In the genomic region with DNA sequence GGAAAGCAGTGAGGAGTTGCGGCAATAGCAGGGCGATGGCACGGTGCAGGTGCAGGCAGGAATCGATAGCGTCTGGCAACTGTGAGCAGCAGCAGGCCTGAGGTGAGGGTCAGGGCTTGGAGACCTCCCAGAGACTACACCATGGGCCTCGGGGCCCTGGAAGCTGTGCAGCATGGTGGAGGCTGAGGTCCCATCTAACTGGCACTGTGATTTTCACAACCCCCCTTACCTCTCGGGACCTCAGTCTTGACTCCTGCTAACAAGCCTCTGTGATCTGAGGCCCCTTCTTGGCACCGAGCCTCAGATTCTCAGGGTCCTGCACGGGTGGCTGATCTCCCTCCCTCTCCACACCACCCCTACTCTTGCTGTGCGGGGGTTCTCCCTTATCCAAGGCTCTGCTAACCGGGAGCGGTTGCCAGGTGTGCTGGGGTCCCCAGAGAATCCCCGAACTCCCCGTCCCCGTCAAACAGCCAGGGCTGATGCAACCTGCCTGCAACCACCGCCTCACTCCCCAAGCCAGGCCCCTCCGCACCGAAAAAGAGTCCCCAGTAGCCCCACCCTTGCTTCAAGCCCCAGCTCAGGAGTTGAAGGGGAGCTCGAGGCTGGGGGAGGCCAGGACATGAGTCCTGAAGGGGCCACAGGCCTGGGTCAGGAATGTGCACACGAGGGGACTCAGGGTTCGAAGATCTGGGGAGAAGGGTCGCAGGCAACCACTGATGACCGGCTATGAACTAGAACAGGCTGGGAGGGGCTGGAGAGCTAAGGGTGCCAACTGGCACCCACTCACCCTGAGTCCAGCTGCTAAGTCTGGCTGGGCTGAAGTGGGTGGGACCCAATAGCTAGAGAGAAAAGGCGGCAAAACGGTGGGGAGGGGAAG, we compare ENCODE assay signal across 14 cellular contexts. TPM values are rescaled to one million over a fixed set of nuclear protein-coding genes. Genes with fewer than 3 reads are reported as not detected.
DNase-seq lines count a peak whose midpoint lies in the region; ATAC-seq and TF ChIP-seq lines count a peak whose summit lies in the region.
"Had no signal": no experiment of that assay in that cellular context is flagged by ENCODE, and none has a peak within 500 bp of the region (broad histone marks: within the 10 kb centered on the region; RNA-seq: fewer than 3 reads in every experiment).

No MANE protein-coding gene starts in this region.

- DNase-seq in natural killer cell treated with Interleukin-12 subunit alpha and Interleukin-12 subunit beta and Interleukin-15 and Interleukin-18, amount 100 ng/mL, for 72 hours (ENCODE audit: low spot score) = peak; percentile 62
- no peak for DNase-seq in natural killer cell
- peak; percentile 68 to 89 for DNase-seq in erythroblast (lab: John Stamatoyannopoulos, UW)
- peak in 1 of 2 donors; percentile 51 for DNase-seq in stimulated activated naive CD8-positive, alpha-beta T cell treated with anti-CD3 and anti-CD28 coated beads, Interleukin-15, amount 100 ng/mL, for 72 hours
- no peak for DNase-seq in DMS53 (lab: John Stamatoyannopoulos, UW)
- no peak for DNase-seq in stimulated activated CD4-positive, alpha-beta T cell treated with anti-CD3 and anti-CD28 coated beads, Interleukin-2, amount 100 ng/mL, for 24 hours
- DNase-seq in ureter (ENCODE audit: low spot score) = no peak
- DNase-seq: CD4-positive, CD25-positive, alpha-beta regulatory T cell; foreskin keratinocyte; NCI-H1105 treated with DMSO at 0.1 percent for 48 hours; stimulated activated CD4-positive, alpha-beta T cell treated with anti-CD3 and anti-CD28 coated beads, Interleukin-4, amount 100 ng/mL, for 4 hours had no signal

- no peak for ATAC-seq in natural killer cell treated with Interleukin-12 subunit alpha and Interleukin-12 subunit beta and Interleukin-15 and Interleukin-18, amount 100 ng/mL, for 72 hours
- ATAC-seq in natural killer cell = no peak
- ATAC-seq in stimulated activated naive CD8-positive, alpha-beta T cell treated with anti-CD3 and anti-CD28 coated beads, Interleukin-15, amount 100 ng/mL, for 72 hours = no peak
- ATAC-seq: foreskin keratinocyte had no signal

- H3K9me2 ChIP-seq in OCI-LY1 (ENCODE audit: low read depth, low read length) = no peaks in the 10 kb centered on the region

- H3K4me1 ChIP-seq in OCI-LY1 (ENCODE audit: insufficient read depth, low read length, severe bottlenecking) = peaks cover 94% of the 10 kb centered on the region
- H3K4me1 ChIP-seq: foreskin keratinocyte had no signal

- peak overlapping the region; percentile 61 for H3K4me2 ChIP-seq in OCI-LY1 (ENCODE audit: low read length)

- no peak overlapping the region for H3K27ac Mint-ChIP-seq in natural killer cell treated with Interleukin-12 subunit alpha and Interleukin-12 subunit beta and Interleukin-15 and Interleukin-18, amount 100 ng/mL, for 72 hours
- H3K27ac Mint-ChIP-seq in natural killer cell = no peak overlapping the region
- peak overlapping the region; percentile 96 to 98 for H3K27ac Mint-ChIP-seq in stimulated activated naive CD8-positive, alpha-beta T cell treated with anti-CD3 and anti-CD28 coated beads, Interleukin-15, amount 100 ng/mL, for 72 hours

- no peaks in the 10 kb centered on the region for H3K27me3 Mint-ChIP-seq in natural killer cell treated with Interleukin-12 subunit alpha and Interleukin-12 subunit beta and Interleukin-15 and Interleukin-18, amount 100 ng/mL, for 72 hours
- H3K27me3 Mint-ChIP-seq in natural killer cell (ENCODE audit: low read depth in 2 of 2) = no peaks in the 10 kb centered on the region
- no peaks in the 10 kb centered on the region for H3K27me3 Mint-ChIP-seq in stimulated activated naive CD8-positive, alpha-beta T cell treated with anti-CD3 and anti-CD28 coated beads, Interleukin-15, amount 100 ng/mL, for 72 hours

- no peaks in the 10 kb centered on the region for H4K20me1 ChIP-seq in OCI-LY1 (ENCODE audit: insufficient read depth, low read length)

- H3K4me3 ChIP-seq in OCI-LY1 (ENCODE audit: low read depth, low read length, poor library complexity, severe bottlenecking) = peak overlapping the region; percentile 51
- H3K4me3 ChIP-seq: ovary had no signal

- no peaks in the 10 kb centered on the region for H3K9me3 ChIP-seq in OCI-LY1 (ENCODE audit: low read length)
- H3K9me3 ChIP-seq: ovary had no signal

- no peak for TF ChIP-seq POLR2A in erythroblast (IDR thresholded peaks at IDR 0.05; ENCODE audit: low read length)

- peak overlapping the region; percentile 59 for H3K9ac ChIP-seq in OCI-LY1 (ENCODE audit: low read length)

- peak overlapping the region; percentile 99 for H3K27ac ChIP-seq in OCI-LY1 (ENCODE audit: low read depth, low read length, poor library complexity, severe bottlenecking)
- H3K27ac ChIP-seq: foreskin keratinocyte, ovary had no signal

- H3K4me3 Mint-ChIP-seq in natural killer cell treated with Interleukin-12 subunit alpha and Interleukin-12 subunit beta and Interleukin-15 and Interleukin-18, amount 100 ng/mL, for 72 hours = no peak overlapping the region
- no peak overlapping the region for H3K4me3 Mint-ChIP-seq in natural killer cell
- H3K4me3 Mint-ChIP-seq in stimulated activated naive CD8-positive, alpha-beta T cell treated with anti-CD3 and anti-CD28 coated beads, Interleukin-15, amount 100 ng/mL, for 72 hours = peak overlapping the region; percentile 49 to 70

- H3K27me3 ChIP-seq in OCI-LY1 (ENCODE audit: insufficient read depth, low read length) = no peaks in the 10 kb centered on the region
- H3K27me3 ChIP-seq: foreskin keratinocyte, ovary had no signal

- H3F3A ChIP-seq in OCI-LY1 (ENCODE audit: insufficient read depth, low read length) = 0 out of 2 replicates have a peak, but pooled peaks cover 3% of the 10 kb centered on the region

- H3K4me1 Mint-ChIP-seq in natural killer cell treated with Interleukin-12 subunit alpha and Interleukin-12 subunit beta and Interleukin-15 and Interleukin-18, amount 100 ng/mL, for 72 hours (ENCODE audit: low read depth in 2 of 2) = peaks cover 45 to 50% of the 10 kb centered on the region in 2 donors
- H3K4me1 Mint-ChIP-seq in natural killer cell = peaks cover 28 to 45% of the 10 kb centered on the region in 2 donors
- peaks cover 87% of the 10 kb centered on the region for H3K4me1 Mint-ChIP-seq in stimulated activated naive CD8-positive, alpha-beta T cell treated with anti-CD3 and anti-CD28 coated beads, Interleukin-15, amount 100 ng/mL, for 72 hours

- intact Hi-C loops in natural killer cell (cut with micrococcal nuclease) = no loop called here

- no peak overlapping the region for H2AFZ ChIP-seq in OCI-LY1 (ENCODE audit: low read length)

- no peak for TF ChIP-seq CTCF in natural killer cell (IDR thresholded peaks at IDR 0.05)
- no peak for TF ChIP-seq CTCF in OCI-LY1 (IDR thresholded peaks at IDR 0.05; ENCODE audit: low read length)

- H3K79me2 ChIP-seq in OCI-LY1 (ENCODE audit: insufficient read depth, low read length) = peaks cover 44% of the 10 kb centered on the region

- no peaks in the 10 kb centered on the region for H3K9me3 Mint-ChIP-seq in natural killer cell treated with Interleukin-12 subunit alpha and Interleukin-12 subunit beta and Interleukin-15 and Interleukin-18, amount 100 ng/mL, for 72 hours
- H3K9me3 Mint-ChIP-seq in natural killer cell = no peaks in the 10 kb centered on the region
- no peaks in the 10 kb centered on the region for H3K9me3 Mint-ChIP-seq in stimulated activated naive CD8-positive, alpha-beta T cell treated with anti-CD3 and anti-CD28 coated beads, Interleukin-15, amount 100 ng/mL, for 72 hours

- H3K36me3 Mint-ChIP-seq in natural killer cell treated with Interleukin-12 subunit alpha and Interleukin-12 subunit beta and Interleukin-15 and Interleukin-18, amount 100 ng/mL, for 72 hours = peaks cover 22% of the 10 kb centered on the region
- H3K36me3 Mint-ChIP-seq in natural killer cell = no peaks in the 10 kb centered on the region

- peaks cover 56% of the 10 kb centered on the region for H3K36me3 ChIP-seq in OCI-LY1 (ENCODE audit: insufficient read depth, low read length)
- H3K36me3 ChIP-seq: ovary had no signal

RNA-seq across cellular contexts. Expression of a gene that starts 4.8 kb away (rescaled TPM):
- total RNA-seq in natural killer cell treated with Interleukin-12 subunit alpha and Interleukin-12 subunit beta and Interleukin-15 and Interleukin-18, amount 100 ng/mL, for 72 hours = 10 to 100 TPM; 12.1 to 12.4 TPM
- total RNA-seq in natural killer cell (10 to 100 TPM; 11.7 to 15.4 (median 14.2) TPM), ureter (35.5 TPM)

RNA-seq across cellular contexts. Expression of a gene that starts 5.1 kb away (rescaled TPM):
- total RNA-seq in natural killer cell treated with Interleukin-12 subunit alpha and Interleukin-12 subunit beta and Interleukin-15 and Interleukin-18, amount 100 ng/mL, for 72 hours = 100 to 1,000 TPM; 109 to 187 TPM
- 10 to 100 TPM; 34.2 to 57.4 (median 40.9) TPM for total RNA-seq in natural killer cell
- total RNA-seq in ureter = 42.7 TPM

RNA-seq across cellular contexts. Expression of a gene that starts 27.6 kb away (rescaled TPM):
- 10 to 100 TPM in 1 of 2 donors, 1 to 10 TPM in 1; 2.4 to 15.1 TPM for total RNA-seq in natural killer cell treated with Interleukin-12 subunit alpha and Interleukin-12 subunit beta and Interleukin-15 and Interleukin-18, amount 100 ng/mL, for 72 hours
- total RNA-seq in natural killer cell = 1 to 10 TPM; 3.0 to 3.8 (median 3.4) TPM
- 1.9 TPM for total RNA-seq in ureter
- total RNA-seq: temporal lobe had no signal

RNA-seq across cellular contexts. Expression of a gene that starts 36.7 kb away (rescaled TPM):
- not detected for total RNA-seq in natural killer cell treated with Interleukin-12 subunit alpha and Interleukin-12 subunit beta and Interleukin-15 and Interleukin-18, amount 100 ng/mL, for 72 hours
- total RNA-seq in natural killer cell = under 1 TPM in 2 of 3 donors, not detected in 1; 0.40 to 0.75 TPM
- total RNA-seq in ureter = 0.70 TPM
- total RNA-seq: CD4-positive, CD25-positive, alpha-beta regulatory T cell; foreskin keratinocyte had no signal

RNA-seq across cellular contexts. Expression of a gene that starts 46.7 kb away (rescaled TPM):
- 10 to 100 TPM; 26.0 to 34.0 TPM for total RNA-seq in natural killer cell treated with Interleukin-12 subunit alpha and Interleukin-12 subunit beta and Interleukin-15 and Interleukin-18, amount 100 ng/mL, for 72 hours
- 10 to 100 TPM; 45.8 to 59.7 (median 54.4) TPM for total RNA-seq in natural killer cell
- total RNA-seq in ureter = 30.4 TPM

Comparison
In these comparisons a context has a peak if more than half of its experiments do, and no peak if none do; other contexts are left out.
1. DNase-seq: peak in natural killer cell treated with Interleukin-12 subunit alpha and Interleukin-12 subunit beta and Interleukin-15 and Interleukin-18, amount 100 ng/mL, for 72 hours (single experiment) and erythroblast (2 of 2); none in natural killer cell (single experiment), DMS53 (single experiment), stimulated activated CD4-positive, alpha-beta T cell treated with anti-CD3 and anti-CD28 coated beads, Interleukin-2, amount 100 ng/mL, for 24 hours (0 of 2) and ureter (single experiment).
2. H3K27ac Mint-ChIP-seq: peak in stimulated activated naive CD8-positive, alpha-beta T cell treated with anti-CD3 and anti-CD28 coated beads, Interleukin-15, amount 100 ng/mL, for 72 hours (2 of 2); none in natural killer cell treated with Interleukin-12 subunit alpha and Interleukin-12 subunit beta and Interleukin-15 and Interleukin-18, amount 100 ng/mL, for 72 hours (0 of 2) and natural killer cell (0 of 2).
3. H3K4me3 Mint-ChIP-seq: peak in stimulated activated naive CD8-positive, alpha-beta T cell treated with anti-CD3 and anti-CD28 coated beads, Interleukin-15, amount 100 ng/mL, for 72 hours (2 of 2); none in natural killer cell treated with Interleukin-12 subunit alpha and Interleukin-12 subunit beta and Interleukin-15 and Interleukin-18, amount 100 ng/mL, for 72 hours (single experiment) and natural killer cell (single experiment).